Comparison of ENCODE assay signal across 32 cellular contexts in genomic region chr2:184543832-184544231, GRCh38. TPM values are rescaled to one million over a fixed set of nuclear protein-coding genes. Genes with fewer than 3 reads are reported as not detected.
"Had no signal": no experiment of that assay in that cellular context is flagged by ENCODE, and none has a peak within 500 bp of the region (broad histone marks: within the 10 kb centered on the region; RNA-seq: fewer than 3 reads in every experiment).

No MANE protein-coding gene starts in this region.

- H3K27ac Mint-ChIP-seq: memory B cell; naive B cell; nephron; neural progenitor cell; stimulated activated naive B cell treated with anti-CD40 and anti-IgM and Interleukin-4, amounts not matched to agents 10 μg/mL and 1 μg/mL and 100 μg/mL, for 72 hours; stimulated activated naive CD8-positive, alpha-beta T cell treated with anti-CD3 and anti-CD28 coated beads, Interleukin-15, Interleukin-2, amounts not matched to agents 100 ng/mL and 50 ng/mL, for 24 hours had no signal

- ATAC-seq: foreskin keratinocyte; gastroesophageal sphincter; heart left ventricle; left lobe of liver; mucosa of descending colon; sciatic nerve; stimulated activated naive B cell treated with anti-CD40 and anti-IgM and Interleukin-4, amounts not matched to agents 10 μg/mL and 1 μg/mL and 100 μg/mL, for 72 hours had no signal

- H3K27me3 Mint-ChIP-seq: memory B cell; naive B cell; stimulated activated naive B cell treated with anti-CD40 and anti-IgM and Interleukin-4, amounts not matched to agents 10 μg/mL and 1 μg/mL and 100 μg/mL, for 72 hours; stimulated activated naive CD8-positive, alpha-beta T cell treated with anti-CD3 and anti-CD28 coated beads, Interleukin-15, Interleukin-2, amounts not matched to agents 100 ng/mL and 50 ng/mL, for 24 hours had no signal

- H3K36me3 ChIP-seq: esophagus muscularis mucosa, gastroesophageal sphincter, heart left ventricle, neural progenitor cell, prostate gland, right atrium auricular region, thoracic aorta, tibial nerve, upper lobe of left lung had no signal

- H3K9me3 Mint-ChIP-seq: memory B cell; nephron; neural progenitor cell; stimulated activated naive B cell treated with anti-CD40 and anti-IgM and Interleukin-4, amounts not matched to agents 10 μg/mL and 1 μg/mL and 100 μg/mL, for 72 hours had no signal

- H3K79me2 ChIP-seq: hepatocyte, parathyroid adenoma had no signal

- H3K4me3 Mint-ChIP-seq: memory B cell; naive B cell; nephron; neural progenitor cell; stimulated activated naive B cell treated with anti-CD40 and anti-IgM and Interleukin-4, amounts not matched to agents 10 μg/mL and 1 μg/mL and 100 μg/mL, for 72 hours; stimulated activated naive CD8-positive, alpha-beta T cell treated with anti-CD3 and anti-CD28 coated beads, Interleukin-15, Interleukin-2, amounts not matched to agents 100 ng/mL and 50 ng/mL, for 24 hours had no signal

- H2AFZ ChIP-seq: hepatocyte, neural progenitor cell, parathyroid adenoma had no signal

- H3K27me3 ChIP-seq: esophagus muscularis mucosa, foreskin keratinocyte, gastroesophageal sphincter, heart left ventricle, hepatocyte, neural progenitor cell, right atrium auricular region, tibial nerve, upper lobe of left lung had no signal

- H3K4me3 ChIP-seq: coronary artery, esophagus muscularis mucosa, gastroesophageal sphincter, heart left ventricle, hepatocyte, lung, mucosa of descending colon, neural progenitor cell, prostate gland, right atrium auricular region, smooth muscle cell, thoracic aorta, tibial nerve, upper lobe of left lung had no signal

- H3K36me3 Mint-ChIP-seq: memory B cell; naive B cell; neural progenitor cell; stimulated activated naive B cell treated with anti-CD40 and anti-IgM and Interleukin-4, amounts not matched to agents 10 μg/mL and 1 μg/mL and 100 μg/mL, for 72 hours had no signal

- H3K4me1 Mint-ChIP-seq: naive B cell; nephron; neural progenitor cell; stimulated activated naive B cell treated with anti-CD40 and anti-IgM and Interleukin-4, amounts not matched to agents 10 μg/mL and 1 μg/mL and 100 μg/mL, for 72 hours had no signal

- DNase-seq: dermis blood vessel endothelial cell; effector memory CD4-positive, alpha-beta T cell; foreskin keratinocyte; heart left ventricle; kidney; mucosa of descending colon; naive B cell; stimulated activated CD4-positive, alpha-beta T cell treated with anti-CD3 and anti-CD28 coated beads, Interleukin-2, amount 100 ng/mL, for 24 hours; stimulated activated CD4-positive, alpha-beta T cell treated with anti-CD3 and anti-CD28 coated beads, Interleukin-4, amount 100 ng/mL, for 4 hours; stimulated activated naive B cell treated with anti-CD40 and anti-IgM and Interleukin-4, amounts not matched to agents 10 μg/mL and 1 μg/mL and 100 μg/mL, for 72 hours; upper lobe of left lung had no signal

- H3K4me2 ChIP-seq: hepatocyte, neural progenitor cell, smooth muscle cell had no signal

- H3K27ac ChIP-seq: coronary artery, esophagus muscularis mucosa, foreskin keratinocyte, gastroesophageal sphincter, heart left ventricle, hepatocyte, neural progenitor cell, parathyroid adenoma, prostate gland, right atrium auricular region, thoracic aorta, tibial nerve, upper lobe of left lung had no signal

- FAIRE-seq: endothelial cell of umbilical vein, kidney, urothelium cell line had no signal

- H3K4me1 ChIP-seq: esophagus muscularis mucosa, foreskin keratinocyte, gastroesophageal sphincter, heart left ventricle, neural progenitor cell, parathyroid adenoma, prostate gland, right atrium auricular region, tibial nerve, upper lobe of left lung had no signal

- H3K9me3 ChIP-seq: esophagus muscularis mucosa, gastroesophageal sphincter, heart left ventricle, mucosa of descending colon, prostate gland, right atrium auricular region, thoracic aorta, tibial nerve, upper lobe of left lung had no signal

- H3K9ac ChIP-seq: neural progenitor cell, parathyroid adenoma had no signal

RNA-seq across cellular contexts. Expression of gene ZNF804A, which starts 54.5 kb away (rescaled TPM):
- total RNA-seq: dermis blood vessel endothelial cell, endothelial cell of umbilical vein, epithelial cell of proximal tubule, foreskin keratinocyte, left lobe of liver, osteoblast, right atrium auricular region had no signal
- polyA plus RNA-seq: foreskin keratinocyte had no signal
